In the genomic region with DNA sequence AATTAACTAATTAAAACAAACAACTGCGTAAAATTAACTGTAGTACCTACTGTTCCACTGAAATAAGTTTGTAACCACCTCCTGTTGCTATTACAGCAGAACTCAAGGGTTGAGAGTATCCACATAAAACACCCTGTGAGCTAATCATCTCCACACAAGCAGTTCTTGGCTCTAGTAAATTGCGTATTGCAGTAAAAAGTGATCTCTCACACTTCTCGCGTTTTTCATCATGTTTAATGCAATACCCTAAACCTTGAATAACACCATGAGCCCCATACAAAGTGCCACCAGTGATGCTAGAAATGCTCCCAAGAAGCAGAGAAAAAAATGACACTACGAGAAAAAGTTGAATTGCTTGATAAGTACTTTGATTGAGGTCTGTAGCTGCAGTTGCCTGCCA, we compare ENCODE assay signal across 33 cellular contexts. TPM values are rescaled to one million over a fixed set of nuclear protein-coding genes. Genes with fewer than 3 reads are reported as not detected.
DNase-seq lines count a peak whose midpoint lies in the region; TF ChIP-seq lines count a peak whose summit lies in the region.
"Had no signal": no experiment of that assay in that cellular context is flagged by ENCODE, and none has a peak within 500 bp of the region (broad histone marks: within the 10 kb centered on the region; RNA-seq: fewer than 3 reads in every experiment).

No MANE protein-coding gene starts in this region.

- H3K9ac ChIP-seq in mammary epithelial cell (ENCODE audit: insufficient read depth, low read length), result no peak overlapping the region
- H3K9ac ChIP-seq: BLaER1; BLaER1 treated with 17β-estradiol and CSF1 and Interleukin-3, amounts not matched to agents 10 nM and 100 nM had no signal

- WGBS in mammary epithelial cell (ENCODE audit: low coverage, missing lambda C conversion rate), result 100% methylated on average over 5 of the region's 5 CpGs
- WGBS in sigmoid colon, 2 donors, result 94 to 95% methylated on average over 5 of the region's 5 CpGs

- H3K9me3 ChIP-seq in mammary epithelial cell (replicated peaks; ENCODE audit: insufficient read depth, low read length) (no peaks in the 10 kb centered on the region), HEK293 (ENCODE audit: control insufficient read depth, insufficient read depth, low read depth, low read length) (no peaks in the 10 kb centered on the region), sigmoid colon (no peaks in the 10 kb centered on the region)
- H3K9me3 ChIP-seq: A549; BE2C; BLaER1; BLaER1 treated with 17β-estradiol and CSF1 and Interleukin-3, amounts not matched to agents 10 nM and 100 nM; Caco-2 had no signal

- H3K4me1 ChIP-seq in mammary epithelial cell (ENCODE audit: insufficient read depth, low read length) (peaks cover 12% of the 10 kb centered on the region), HEK293 (ENCODE audit: control insufficient read depth, insufficient read depth, low read length) (peaks cover 20% of the 10 kb centered on the region), sigmoid colon (no peaks in the 10 kb centered on the region)
- H3K4me1 ChIP-seq: BLaER1 had no signal

- H3K4me3 Mint-ChIP-seq in MCF 10A (ENCODE audit: unreplicated experiment) (no peak overlapping the region), progenitor cell of endocrine pancreas (ENCODE audit: low read depth) (no peak overlapping the region)
- H3K4me3 Mint-ChIP-seq: B cell; CD14-positive monocyte; CD4-positive, alpha-beta memory T cell; CD4-positive, alpha-beta T cell; CD4-positive, CD25-positive, alpha-beta regulatory T cell; CD8-positive, alpha-beta memory T cell; CD8-positive, alpha-beta T cell had no signal

- H3K79me2 ChIP-seq in mammary epithelial cell (ENCODE audit: insufficient read depth, low read length), result no peaks in the 10 kb centered on the region

- in situ Hi-C loops in mammary epithelial cell (cut with MboI; ENCODE audit: low sequenced_read_pairs in 2 of 2), result no loop called here

- no peaks in the 10 kb centered on the region for H4K20me1 ChIP-seq in mammary epithelial cell (ENCODE audit: insufficient read depth, low read length)
- H4K20me1 ChIP-seq: BLaER1; BLaER1 treated with 17β-estradiol and CSF1 and Interleukin-3, amounts not matched to agents 10 nM and 100 nM had no signal

- H3K27me3 Mint-ChIP-seq in MCF 10A (ENCODE audit: insufficient read depth, unreplicated experiment) (no peaks in the 10 kb centered on the region), progenitor cell of endocrine pancreas (no peaks in the 10 kb centered on the region)
- H3K27me3 Mint-ChIP-seq: B cell; CD4-positive, alpha-beta memory T cell; CD4-positive, alpha-beta T cell; CD4-positive, CD25-positive, alpha-beta regulatory T cell; CD8-positive, alpha-beta memory T cell had no signal

- H3K4me2 ChIP-seq in mammary epithelial cell (ENCODE audit: insufficient read depth, low read depth, low read length), result no peak overlapping the region
- H3K4me2 ChIP-seq: A549; BLaER1; BLaER1 treated with 17β-estradiol and CSF1 and Interleukin-3, amounts not matched to agents 10 nM and 100 nM had no signal

- TF ChIP-seq POLR2A in sigmoid colon (IDR thresholded peaks at IDR 0.05), result no peak

- intact Hi-C loops in MCF 10A (cut with micrococcal nuclease) (no loop called here), mammary epithelial cell (cut with micrococcal nuclease) (no loop called here), sigmoid colon (cut with DNase I) (no loop called here)

- dilution Hi-C loops in mammary epithelial cell (cut with HindIII; ENCODE audit: low sequenced_read_pairs), result no loop called here

- H3K4me1 Mint-ChIP-seq in MCF 10A (ENCODE audit: insufficient read depth, unreplicated experiment), result peaks cover 17% of the 10 kb centered on the region
- peaks cover 24% of the 10 kb centered on the region for H3K4me1 Mint-ChIP-seq in progenitor cell of endocrine pancreas (ENCODE audit: low read depth)
- H3K4me1 Mint-ChIP-seq: B cell; CD4-positive, alpha-beta memory T cell had no signal

- CTCF ChIA-PET in MCF 10A (lab: Yijun Ruan, JAX) (interaction anchor here (0.7 to 3.6 kb wide), 4 partner anchors 11 to 555 kb away, joined by 4 to 18 read pairs (median 4); no protein-coding TSS in a partner anchor), mammary epithelial cell (lab: Charles Lee; ENCODE audit: low non-redundant PET) (no interaction called here), HEK293 (lab: Yijun Ruan, JAX) (interaction anchor here (1.0 kb wide), 1 partner anchor 42 kb away, joined by 3 read pairs; no protein-coding TSS in a partner anchor)

- H3K9me3 Mint-ChIP-seq in MCF 10A (ENCODE audit: unreplicated experiment) (no peaks in the 10 kb centered on the region), progenitor cell of endocrine pancreas (ENCODE audit: low read depth) (no peaks in the 10 kb centered on the region)
- H3K9me3 Mint-ChIP-seq: CD14-positive monocyte; CD4-positive, alpha-beta memory T cell; CD4-positive, alpha-beta T cell; CD8-positive, alpha-beta memory T cell; CD8-positive, alpha-beta T cell had no signal

- no peak overlapping the region for H2AFZ ChIP-seq in mammary epithelial cell (ENCODE audit: low read depth, low read length)

- TF ChIP-seq CTCF in MCF 10A (IDR thresholded peaks at IDR 0.05; ENCODE audit: unreplicated experiment) (no peak), mammary epithelial cell (conservative IDR thresholded peaks at IDR 0.05 in 1 of 2, IDR thresholded peaks at IDR 0.05 in 1 of 2; ENCODE audit: extremely low read depth in 1 of 2, insufficient read depth in 1 of 2, low read depth in 1 of 2, low read length in 2 of 2) (no peak), HEK293 (tag by site-specific recombination; IDR thresholded peaks at IDR 0.05) (no peak), progenitor cell of endocrine pancreas (IDR thresholded peaks at IDR 0.05; ENCODE audit: unreplicated experiment) (no peak), sigmoid colon (IDR thresholded peaks at IDR 0.05) (no peak)

- H3K36me3 Mint-ChIP-seq in MCF 10A (ENCODE audit: insufficient read depth, unreplicated experiment) (peaks cover 15% of the 10 kb centered on the region), progenitor cell of endocrine pancreas (ENCODE audit: insufficient read depth) (peaks cover under 1% of the 10 kb centered on the region)

- H3K27ac Mint-ChIP-seq in MCF 10A (ENCODE audit: low read depth, unreplicated experiment), result peak overlapping the region; percentile 63
- peak overlapping the region; percentile 27 for H3K27ac Mint-ChIP-seq in progenitor cell of endocrine pancreas
- H3K27ac Mint-ChIP-seq: B cell; CD14-positive monocyte; CD4-positive, alpha-beta memory T cell; CD4-positive, alpha-beta T cell; CD4-positive, CD25-positive, alpha-beta regulatory T cell; CD8-positive, alpha-beta memory T cell; CD8-positive, alpha-beta T cell had no signal

- no TSS peak for BruUV-seq in MCF 10A (replicated peaks; lab: Mats Ljungman, UMichigan)
- no TSS peak for BruUV-seq in mammary epithelial cell (replicated peaks; lab: Mats Ljungman, UMichigan)

- H3K36me3 ChIP-seq in mammary epithelial cell (ENCODE audit: insufficient read depth, low read length), result no peaks in the 10 kb centered on the region
- H3K36me3 ChIP-seq in HEK293 (ENCODE audit: control insufficient read depth in 2 of 2, insufficient read depth in 1 of 2, low read length in 2 of 2), result no peaks in the 10 kb centered on the region; a peak in 1 of 3 replicates
- peaks cover 0 to 10% (median 1%) of the 10 kb centered on the region in 4 donors for H3K36me3 ChIP-seq in sigmoid colon
- H3K36me3 ChIP-seq: BE2C had no signal

- H3K4me3 ChIP-seq in mammary epithelial cell (replicated peaks in 1 of 3; ENCODE audit: insufficient read depth in 1 of 3, low read depth in 2 of 3, low read length in 3 of 3) (no peak overlapping the region), HEK293 (ENCODE audit: low read depth, low read length) (no peak overlapping the region), sigmoid colon (no peak overlapping the region)
- H3K4me3 ChIP-seq: A549; BLaER1; BLaER1 treated with 17β-estradiol and CSF1 and Interleukin-3, amounts not matched to agents 10 nM and 100 nM had no signal

- H3K27ac ChIP-seq in mammary epithelial cell (ENCODE audit: insufficient read depth, low read depth, low read length) (no peak overlapping the region), HEK293 (ENCODE audit: extremely low read depth, low read depth, low read length) (no peak overlapping the region), sigmoid colon (no peak overlapping the region)
- H3K27ac ChIP-seq: 22Rv1; A549; BLaER1; BLaER1 treated with 17β-estradiol and CSF1 and Interleukin-3, amounts not matched to agents 10 nM and 100 nM; C4-2B had no signal

- DNase-seq in MCF 10A (ENCODE audit: unreplicated experiment), result no peak
- no peak for DNase-seq in mammary epithelial cell
- no peak for DNase-seq in progenitor cell of endocrine pancreas (ENCODE audit: low spot score, unreplicated experiment)
- DNase-seq in sigmoid colon, result no peak
- no peak for DNase-seq in RPMI8226
- DNase-seq: 8988T; ACHN; AML-193; BE2C; C1 segment of cervical spinal cord; Caco-2; Calu3; CD4-positive, alpha-beta memory T cell; CD4-positive, alpha-beta T cell; CD4-positive, CD25-positive, alpha-beta regulatory T cell; CD8-positive, alpha-beta memory T cell; CD8-positive, alpha-beta T cell; COR-L47; DMS 273 treated with DMSO at 0.1 percent for 48 hours; DMS153; DMS53; DMS79; DMS79 treated with DMSO at 0.1 percent for 48 hours; DND-41; EL had no signal

- H3K27me3 ChIP-seq in mammary epithelial cell (ENCODE audit: insufficient read depth, low read length) (no peaks in the 10 kb centered on the region), sigmoid colon (no peaks in the 10 kb centered on the region)
- H3K27me3 ChIP-seq: BE2C; BLaER1; BLaER1 treated with 17β-estradiol and CSF1 and Interleukin-3, amounts not matched to agents 10 nM and 100 nM had no signal

- POLR2A ChIA-PET in MCF 10A (lab: Yijun Ruan, JAX), result interaction anchor here (0.7 to 6.1 kb wide), 15 partner anchors 9 to 232 kb away, joined by 3 to 71 read pairs (median 3); a partner anchor contains a TSS
- POLR2A ChIA-PET in HEK293 (lab: Yijun Ruan, JAX), result interaction anchor here (1.1 kb wide), 1 partner anchor 42 kb away, joined by 4 read pairs; no protein-coding TSS in a partner anchor

- no peak for TF ChIP-seq EP300 in sigmoid colon (IDR thresholded peaks at IDR 0.05)

RNA-seq across cellular contexts. Expression of a gene that starts 29.3 kb away (rescaled TPM):
- total RNA-seq in MCF 10A (2022), result 54.3 and 56.4 TPM in 2 replicates
- 10 to 100 TPM; 29.6 to 37.5 TPM for total RNA-seq in mammary epithelial cell
- 5.7 TPM for polyA plus RNA-seq in mammary epithelial cell
- polyA minus RNA-seq in mammary epithelial cell, result 36.0 TPM
- 48.7 and 49.7 TPM in 2 replicates for total RNA-seq in progenitor cell of endocrine pancreas
- 10 to 100 TPM; 45.2 to 67.6 (median 57.8) TPM for total RNA-seq in sigmoid colon
- 10 to 100 TPM in 1 of 3 donors, 1 to 10 TPM in 2; 3.2 to 11.6 (median 4.2) TPM for polyA plus RNA-seq in sigmoid colon

RNA-seq across cellular contexts. Expression of a gene that starts 43.2 kb away (rescaled TPM):
- total RNA-seq in MCF 10A (2022) (52.4 and 53.7 TPM in 2 replicates), mammary epithelial cell (10 to 100 TPM; 46.5 to 55.3 TPM), progenitor cell of endocrine pancreas (29.5 and 32.0 TPM in 2 replicates), sigmoid colon (100 to 1,000 TPM; 117 to 152 (median 126) TPM)
- polyA plus RNA-seq in mammary epithelial cell (28.6 TPM), sigmoid colon (10 to 100 TPM; 13.2 to 21.1 (median 13.2) TPM)
- polyA minus RNA-seq in mammary epithelial cell, result 60.3 TPM

RNA-seq across cellular contexts. Expression of a gene that starts 47.7 kb away (rescaled TPM):
- total RNA-seq in MCF 10A (2022) (160 and 166 TPM in 2 replicates), mammary epithelial cell (100 to 1,000 TPM; 103 to 117 TPM), progenitor cell of endocrine pancreas (78.4 and 83.2 TPM in 2 replicates), sigmoid colon (10 to 100 TPM; 43.2 to 47.9 (median 45.1) TPM)
- polyA plus RNA-seq in mammary epithelial cell (31.1 TPM), sigmoid colon (10 to 100 TPM in 1 of 3 donors, 1 to 10 TPM in 2; 4.2 to 15.0 (median 8.8) TPM)
- 140 TPM for polyA minus RNA-seq in mammary epithelial cell
